ENCODE assay signal across 9 cellular contexts in genomic region chr2:49770919-49771318, GRCh38.
A peak's percentile ranks its signal among the peaks of the same experiment; 100 is the strongest.
DNase-seq lines count a peak whose midpoint lies in the region; ATAC-seq and TF ChIP-seq lines count a peak whose summit lies in the region.
"Had no signal": no experiment of that assay in that cellular context is flagged by ENCODE, and none has a peak within 500 bp of the region (broad histone marks: within the 10 kb centered on the region; RNA-seq: fewer than 3 reads in every experiment).

No MANE protein-coding gene starts in this region.

- H3K4me1 Mint-ChIP-seq in brain (no peaks in the 10 kb centered on the region), mesothelial cell of epicardium (peaks cover 42% of the 10 kb centered on the region)
- no peaks in the 10 kb centered on the region for H3K4me1 Mint-ChIP-seq in activated naive CD4-positive, alpha-beta T cell treated with anti-CD3 and anti-CD28 coated beads, Interleukin-2, amount 10 ng/mL, durations not matched to agents 7 days and 5 days
- no peaks in the 10 kb centered on the region for H3K4me1 Mint-ChIP-seq in activated T-cell treated with anti-CD3 and anti-CD28 coated beads, Interleukin-2, amount 50 U/mL, for 4 hours (ENCODE audit: low read depth)

- ATAC-seq in HG03066 (IDR thresholded peaks at IDR 0.05; ENCODE audit: low read depth, unreplicated experiment) = peak; percentile 70
- ATAC-seq in HG03175 (IDR thresholded peaks at IDR 0.05; ENCODE audit: unreplicated experiment) = no peak
- no peak for ATAC-seq in GM18867 (IDR thresholded peaks at IDR 0.05; ENCODE audit: unreplicated experiment)
- no peak for ATAC-seq in activated T-cell treated with anti-CD3 and anti-CD28 coated beads, Interleukin-2, amount 50 U/mL, for 4 hours

- CTCF ChIA-PET in GM10248 (lab: Yijun Ruan, JAX) = interaction anchor here (0.6 to 2.7 kb wide), 9 partner anchors 8 to 632 kb away, joined by 3 to 25 read pairs (median 3); no protein-coding TSS in a partner anchor
- CTCF ChIA-PET in activated naive CD4-positive, alpha-beta T cell treated with anti-CD3 and anti-CD28 coated beads, Interleukin-2, amount 10 ng/mL, durations not matched to agents 7 days and 5 days (lab: Charles Lee) = interaction anchor here (0.8 to 1.2 kb wide), 3 partner anchors 373 to 631 kb away, joined by 3 to 7 read pairs (median 3); no protein-coding TSS in a partner anchor

- peak; percentile 15 for DNase-seq in GM10248 (ENCODE audit: extremely low spot score)
- peak in 1 of 2 experiments; percentile 53 for DNase-seq in mesothelial cell of epicardium (ENCODE audit: low spot score in 2 of 2, unreplicated experiment in 2 of 2)
- no peak for DNase-seq in activated naive CD4-positive, alpha-beta T cell treated with anti-CD3 and anti-CD28 coated beads, Interleukin-2, amount 10 ng/mL, durations not matched to agents 7 days and 5 days
- DNase-seq in activated T-cell treated with anti-CD3 and anti-CD28 coated beads, Interleukin-2, amount 50 U/mL, for 4 hours = no peak

- H3K9me3 Mint-ChIP-seq in brain (no peaks in the 10 kb centered on the region), mesothelial cell of epicardium (no peaks in the 10 kb centered on the region)
- H3K9me3 Mint-ChIP-seq in activated naive CD4-positive, alpha-beta T cell treated with anti-CD3 and anti-CD28 coated beads, Interleukin-2, amount 10 ng/mL, durations not matched to agents 7 days and 5 days = peaks cover 2% of the 10 kb centered on the region
- H3K9me3 Mint-ChIP-seq in activated T-cell treated with anti-CD3 and anti-CD28 coated beads, Interleukin-2, amount 50 U/mL, for 4 hours = no peaks in the 10 kb centered on the region
- H3K9me3 Mint-ChIP-seq: dendritic cell treated with granulocyte-macrophage colony-stimulating factor and Interleukin-4, amounts not matched to agents 40 ng/mL and 50 ng/mL, for 4 days had no signal

- POLR2A ChIA-PET in GM10248 (lab: Yijun Ruan, JAX) = no interaction called here

- no peak overlapping the region for H3K4me3 Mint-ChIP-seq in brain
- H3K4me3 Mint-ChIP-seq in mesothelial cell of epicardium = no peak overlapping the region
- no peak overlapping the region for H3K4me3 Mint-ChIP-seq in activated naive CD4-positive, alpha-beta T cell treated with anti-CD3 and anti-CD28 coated beads, Interleukin-2, amount 10 ng/mL, durations not matched to agents 7 days and 5 days
- H3K4me3 Mint-ChIP-seq in activated T-cell treated with anti-CD3 and anti-CD28 coated beads, Interleukin-2, amount 50 U/mL, for 4 hours = no peak overlapping the region
- H3K4me3 Mint-ChIP-seq: dendritic cell treated with granulocyte-macrophage colony-stimulating factor and Interleukin-4, amounts not matched to agents 40 ng/mL and 50 ng/mL, for 4 days had no signal

- peak; percentile 44 for TF ChIP-seq CTCF in GM10248 (IDR thresholded peaks at IDR 0.05; ENCODE audit: control extremely low read depth, extremely low read depth, low read depth, missing control alignments)
- TF ChIP-seq CTCF in brain (conservative IDR thresholded peaks at IDR 0.05) = peak; percentile 69 to 78
- peak; percentile 28 for TF ChIP-seq CTCF in mesothelial cell of epicardium (IDR thresholded peaks at IDR 0.05; ENCODE audit: unreplicated experiment)

- no peaks in the 10 kb centered on the region for H3K36me3 Mint-ChIP-seq in brain
- no peaks in the 10 kb centered on the region for H3K36me3 Mint-ChIP-seq in mesothelial cell of epicardium
- no peaks in the 10 kb centered on the region for H3K36me3 Mint-ChIP-seq in activated naive CD4-positive, alpha-beta T cell treated with anti-CD3 and anti-CD28 coated beads, Interleukin-2, amount 10 ng/mL, durations not matched to agents 7 days and 5 days
- no peaks in the 10 kb centered on the region for H3K36me3 Mint-ChIP-seq in activated T-cell treated with anti-CD3 and anti-CD28 coated beads, Interleukin-2, amount 50 U/mL, for 4 hours (ENCODE audit: insufficient read depth)

- no peak overlapping the region for H3K27ac Mint-ChIP-seq in brain
- no peak overlapping the region for H3K27ac Mint-ChIP-seq in mesothelial cell of epicardium
- H3K27ac Mint-ChIP-seq in activated naive CD4-positive, alpha-beta T cell treated with anti-CD3 and anti-CD28 coated beads, Interleukin-2, amount 10 ng/mL, durations not matched to agents 7 days and 5 days = no peak overlapping the region
- H3K27ac Mint-ChIP-seq: dendritic cell treated with granulocyte-macrophage colony-stimulating factor and Interleukin-4, amounts not matched to agents 40 ng/mL and 50 ng/mL, for 4 days had no signal

- H3K27me3 Mint-ChIP-seq in brain (no peaks in the 10 kb centered on the region), mesothelial cell of epicardium (ENCODE audit: low read depth) (no peaks in the 10 kb centered on the region)
- no peaks in the 10 kb centered on the region for H3K27me3 Mint-ChIP-seq in activated naive CD4-positive, alpha-beta T cell treated with anti-CD3 and anti-CD28 coated beads, Interleukin-2, amount 10 ng/mL, durations not matched to agents 7 days and 5 days
- no peaks in the 10 kb centered on the region for H3K27me3 Mint-ChIP-seq in activated T-cell treated with anti-CD3 and anti-CD28 coated beads, Interleukin-2, amount 50 U/mL, for 4 hours (ENCODE audit: low read depth)
- H3K27me3 Mint-ChIP-seq: dendritic cell treated with granulocyte-macrophage colony-stimulating factor and Interleukin-4, amounts not matched to agents 40 ng/mL and 50 ng/mL, for 4 days had no signal
